19 cellular contexts compared by ENCODE assay signal in the genomic region with DNA sequence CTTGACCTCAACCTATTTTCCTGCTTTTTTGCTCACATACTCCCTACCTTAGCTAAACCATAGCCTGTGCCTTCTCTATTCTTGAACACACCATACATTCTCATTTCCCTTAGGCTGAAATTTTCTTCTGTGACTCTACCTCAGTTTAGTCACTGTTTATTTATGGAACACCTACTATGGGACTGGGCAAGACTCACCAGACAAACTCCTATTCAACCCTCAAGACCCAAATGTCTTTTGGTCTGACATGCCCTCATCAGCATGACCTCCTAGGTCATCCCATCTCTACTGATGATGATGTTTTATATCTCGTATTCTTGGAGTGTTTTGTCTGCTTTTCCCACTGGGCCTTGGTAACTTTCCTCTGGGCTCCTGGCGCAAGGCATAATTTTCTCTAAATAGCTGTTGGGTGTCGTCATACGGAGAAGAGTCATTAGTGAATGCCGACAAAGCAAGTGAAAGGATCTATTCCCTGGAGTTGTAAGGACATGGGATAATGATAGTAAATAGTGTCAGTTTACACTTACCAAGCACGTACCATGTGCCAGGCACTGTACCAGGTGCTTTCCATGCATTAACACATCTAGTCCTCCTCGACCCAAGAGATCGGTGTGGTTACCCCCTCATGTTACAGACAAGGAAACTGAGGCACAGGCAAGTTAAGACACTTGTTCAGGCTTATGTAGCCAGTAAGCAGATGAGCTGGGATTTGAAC. TPM values are rescaled to one million over a fixed set of nuclear protein-coding genes. Genes with fewer than 3 reads are reported as not detected.
DNase-seq lines count a peak whose midpoint lies in the region; ATAC-seq, FAIRE-seq and TF ChIP-seq lines count a peak whose summit lies in the region.
"Had no signal": no experiment of that assay in that cellular context is flagged by ENCODE, and none has a peak within 500 bp of the region (broad histone marks: within the 10 kb centered on the region; RNA-seq: fewer than 3 reads in every experiment).

No MANE protein-coding gene starts in this region.

- H3K27me3 ChIP-seq in K562 (ENCODE audit: control insufficient read depth in 2 of 2, insufficient read depth in 2 of 2, low read length in 2 of 2) (peaks cover 0 to 7% of the 10 kb centered on the region in 2 experiments; a peak in 1 of 5 replicates), gastrocnemius medialis (peaks cover 0 to under 1% (median 0%) of the 10 kb centered on the region in 3 donors), H9 (ENCODE audit: insufficient read depth, low read length) (peaks cover 4% of the 10 kb centered on the region; the same call in 1 of the 2 replicates)

- no peak overlapping the region for H3T11ph ChIP-seq in H9 (ENCODE audit: low read length)

- no peaks in the 10 kb centered on the region for H3K9me1 ChIP-seq in K562 (ENCODE audit: control insufficient read depth, insufficient read depth, low read length)

- H3K4ac ChIP-seq in H9 (ENCODE audit: low read depth, low read length) = no peak overlapping the region

- H3K4me2 ChIP-seq in K562 (ENCODE audit: insufficient read depth, low read length) (no peak overlapping the region), H9 (ENCODE audit: insufficient read depth, insufficient read length, low read length) (no peak overlapping the region)

- no peak overlapping the region for H3K27ac Mint-ChIP-seq in H9
- H3K27ac Mint-ChIP-seq: B cell; CD4-positive, alpha-beta T cell; HFFc6 had no signal

- no peak for TF ChIP-seq POLR2A in K562 (conservative IDR thresholded peaks at IDR 0.05)
- no peak for TF ChIP-seq POLR2A in gastrocnemius medialis (IDR thresholded peaks at IDR 0.05)

- H4K8ac ChIP-seq in H9 (replicated peaks; ENCODE audit: insufficient read length, low read depth, low read length) = no peak overlapping the region

- no peak overlapping the region for H3K4me3 ChIP-seq in HEK293 (ENCODE audit: low read depth, low read length)
- no peak overlapping the region for H3K4me3 ChIP-seq in K562
- no peak overlapping the region for H3K4me3 ChIP-seq in gastrocnemius medialis
- H3K4me3 ChIP-seq: HAP-1 had no signal

- H4K20me1 ChIP-seq in K562 (replicated peaks; ENCODE audit: control insufficient read depth, insufficient read depth, low read length) = 0 out of 2 replicates have a peak, but pooled peaks cover 2% of the 10 kb centered on the region
- no peaks in the 10 kb centered on the region for H4K20me1 ChIP-seq in H9 (ENCODE audit: control insufficient read depth, insufficient read depth, insufficient read length)

- no peaks in the 10 kb centered on the region for H3K36me3 Mint-ChIP-seq in H9 (ENCODE audit: insufficient read depth in 1 of 3, low read depth in 3 of 3)

- in situ Hi-C loops in K562 (cut with MboI) = no loop called here
- in situ Hi-C loops in gastrocnemius medialis (cut with MboI; ENCODE audit: low sequenced_read_pairs in 4 of 4) = no loop called here

- no peak for TF ChIP-seq EP300 in K562 (IDR thresholded peaks at IDR 0.05; ENCODE audit: low read length)

- H3K4me3 Mint-ChIP-seq in H9 = no peak overlapping the region
- H3K4me3 Mint-ChIP-seq: B cell; CD4-positive, alpha-beta T cell; HFFc6 had no signal

- no peak overlapping the region for H3K14ac ChIP-seq in H9 (ENCODE audit: insufficient read depth, low read length)

- no peak overlapping the region for H4K5ac ChIP-seq in H9 (ENCODE audit: insufficient read length, low read depth, low read length)

- POLR2A ChIA-PET in HEK293 (lab: Yijun Ruan, JAX) = no interaction called here
- POLR2A ChIA-PET in K562 (lab: Yijun Ruan, JAX) = interaction anchor here (1.0 to 1.7 kb wide), 2 partner anchors 15 to 19 kb away, joined by 3 to 6 read pairs; no protein-coding TSS in a partner anchor

- peak; percentile 10 for DNase-seq in NCI-H69 (lab: John Stamatoyannopoulos, UW)
- DNase-seq in K562 (ENCODE audit: extremely low read depth in 1 of 4, low spot score in 3 of 4) = no peak
- no peak for DNase-seq in gastrocnemius medialis
- no peak for DNase-seq in H9
- DNase-seq in cerebellar cortex (ENCODE audit: low spot score) = no peak
- DNase-seq: C1 segment of cervical spinal cord; Calu3; CD4-positive, alpha-beta T cell; DMS 273 treated with DMSO at 0.1 percent for 48 hours; GOT3; HFFc6 had no signal

- H2BK20ac ChIP-seq in H9 (ENCODE audit: low read depth, low read length, poor library complexity, severe bottlenecking) = no peak overlapping the region

- ATAC-seq in K562 (no peak), gastrocnemius medialis (peak in 1 of 2 donors; percentile 39), HG03460 (IDR thresholded peaks at IDR 0.05; ENCODE audit: unreplicated experiment) (no peak)
- ATAC-seq: HepG2 had no signal

- H2AFZ ChIP-seq in K562 (ENCODE audit: low read depth, low read length) (no peak overlapping the region), H9 (ENCODE audit: low read length) (no peak overlapping the region)

- TF ChIP-seq RAD21 in K562 (CRISPR knock-in tag; conservative IDR thresholded peaks at IDR 0.05 in 1 of 2, IDR thresholded peaks at IDR 0.05 in 1 of 2) = no peak

- H2BK120ac ChIP-seq in H9 (ENCODE audit: low read depth, low read length, poor library complexity, severe bottlenecking) = no peak overlapping the region

- BruUV-seq in K562 (replicated peaks; lab: Mats Ljungman, UMichigan) = no TSS peak

- CTCF ChIA-PET in HEK293 (lab: Yijun Ruan, JAX) (interaction anchor here (0.8 to 1.5 kb wide), 2 partner anchors 9 to 118 kb away, joined by 4 to 5 read pairs; no protein-coding TSS in a partner anchor), K562 (lab: Yijun Ruan, JAX; ENCODE audit: low intra/inter-chr PET ratio) (no interaction called here)

- H3K36me3 ChIP-seq in HEK293 (ENCODE audit: control insufficient read depth in 2 of 2, insufficient read depth in 1 of 2, low read length in 2 of 2) = no peaks in the 10 kb centered on the region
- no peaks in the 10 kb centered on the region for H3K36me3 ChIP-seq in K562 (ENCODE audit: control insufficient read depth, insufficient read depth, low read length)
- no peaks in the 10 kb centered on the region for H3K36me3 ChIP-seq in gastrocnemius medialis
- H3K36me3 ChIP-seq: HAP-1 had no signal

- H3K4me1 ChIP-seq in HEK293 (ENCODE audit: control insufficient read depth, insufficient read depth, low read length) (no peaks in the 10 kb centered on the region), K562 (replicated peaks in 1 of 2; ENCODE audit: control insufficient read depth in 2 of 2, insufficient read depth in 2 of 2, low read length in 2 of 2) (peaks cover 19 to 21% of the 10 kb centered on the region in 2 experiments; a peak in 3 of 5 replicates), gastrocnemius medialis (peaks cover 8 to 19% of the 10 kb centered on the region in 2 donors), H9 (ENCODE audit: insufficient read depth, low read length) (no peaks in the 10 kb centered on the region)

- no peak overlapping the region for H3K56ac ChIP-seq in H9 (ENCODE audit: insufficient read length, low read depth, low read length)

- H3K18ac ChIP-seq in H9 (ENCODE audit: insufficient read length, low read depth, low read length) = no peak overlapping the region

- H3K27ac ChIP-seq in HEK293 (ENCODE audit: extremely low read depth, low read depth, low read length) (no peak overlapping the region), K562 (ENCODE audit: extremely low read depth, low read depth, low read length) (no peak overlapping the region), gastrocnemius medialis (peak overlapping the region; percentile 63 to 79 (median 68)), H9 (ENCODE audit: insufficient read length, low read depth, low read length) (no peak overlapping the region)

- H3K9me3 ChIP-seq in HEK293 (ENCODE audit: control insufficient read depth, insufficient read depth, low read depth, low read length) (no peaks in the 10 kb centered on the region), K562 (replicated peaks; ENCODE audit: control insufficient read depth, insufficient read depth, low read depth, low read length) (no peaks in the 10 kb centered on the region), gastrocnemius medialis (no peaks in the 10 kb centered on the region), H9 (ENCODE audit: control insufficient read depth, low read depth, low read length) (no peaks in the 10 kb centered on the region)
- H3K9me3 ChIP-seq: HAP-1 had no signal

- no peak for TF ChIP-seq CTCF in HEK293 (tag by site-specific recombination; IDR thresholded peaks at IDR 0.05)
- no peak for TF ChIP-seq CTCF in K562 (IDR thresholded peaks at IDR 0.05 in 2 of 3, conservative IDR thresholded peaks at IDR 0.05 in 1 of 3; ENCODE audit: insufficient read depth in 2 of 3, low read depth in 1 of 3, low read length in 3 of 3)
- TF ChIP-seq CTCF in gastrocnemius medialis (IDR thresholded peaks at IDR 0.05 in 4 of 5, conservative IDR thresholded peaks at IDR 0.05 in 1 of 5) = no peak
- TF ChIP-seq CTCF in H9 (conservative IDR thresholded peaks at IDR 0.05) = no peak

- H3K23me2 ChIP-seq in H9 (ENCODE audit: insufficient read length, low read depth, low read length, poor library complexity, severe bottlenecking) = no peaks in the 10 kb centered on the region

- H3K4me1 Mint-ChIP-seq in H9 = no peaks in the 10 kb centered on the region

- no peak overlapping the region for H2AK5ac ChIP-seq in H9 (ENCODE audit: insufficient read length, low read length)

- no peak overlapping the region for H4K91ac ChIP-seq in H9 (ENCODE audit: insufficient read length, low read depth, low read length)

- no peak overlapping the region for H2BK12ac ChIP-seq in H9 (ENCODE audit: insufficient read length, low read depth, low read length)

- H3K79me2 ChIP-seq in K562 (ENCODE audit: control insufficient read depth, insufficient read depth, low read length) = no peaks in the 10 kb centered on the region
- no peaks in the 10 kb centered on the region for H3K79me2 ChIP-seq in H9 (ENCODE audit: insufficient read depth, low read length)

- H3K23ac ChIP-seq in H9 (ENCODE audit: insufficient read length, low read depth, low read length) = no peak overlapping the region

- no peak overlapping the region for H2BK15ac ChIP-seq in H9 (ENCODE audit: low read depth, low read length)

- 36% methylated on average over 8 of the region's 8 CpGs for WGBS in K562 (ENCODE audit: insufficient coverage, low coverage, missing lambda C conversion rate)
- WGBS in H9 (ENCODE audit: extremely low coverage, insufficient read length, low lambda C conversion rate) = no CpG with 5 or more reads among the region's 8 CpGs

- no peaks in the 10 kb centered on the region for H3K79me1 ChIP-seq in H9 (ENCODE audit: insufficient read depth, low read depth, low read length, poor library complexity, severe bottlenecking)

- no peak overlapping the region for H2BK5ac ChIP-seq in H9 (ENCODE audit: insufficient read length, low read length)

- H3K27me3 Mint-ChIP-seq in H9 (ENCODE audit: low read depth) = peaks cover 100% of the 10 kb centered on the region

- H3K9ac ChIP-seq in K562 (ENCODE audit: insufficient read depth in 1 of 2, low read depth in 2 of 2, low read length in 2 of 2) (no peak overlapping the region), H9 (ENCODE audit: extremely low read depth, insufficient read length, low read length) (no peak overlapping the region)

- no peaks in the 10 kb centered on the region; a peak in 1 of 5 replicates for H3K9me3 Mint-ChIP-seq in H9
- H3K9me3 Mint-ChIP-seq: CD4-positive, alpha-beta T cell; HFFc6 had no signal

- intact Hi-C loops in K562 (cut with micrococcal nuclease) = no loop called here
- intact Hi-C loops in gastrocnemius medialis (cut with DNase I; ENCODE audit: low total_unique reads) = loop anchor here (10.0 kb wide), 2 partner anchors 208 to 378 kb away; no protein-coding TSS in a partner anchor

- no peak for FAIRE-seq in K562 (lab: Jason Lieb, UNC)
- FAIRE-seq: A204.1, GM18507, HepG2, HTR-8/SVneo had no signal

RNA-seq across cellular contexts. Expression of gene PITX1, which starts 22.4 kb away (rescaled TPM):
- total RNA-seq in K562 (2011; cell fraction: chromatin; rRNA removed; ENCODE audit: low replicate concordance) = 10.2 and 35.6 TPM in 2 replicates
- total RNA-seq in K562 (2011; cell fraction: nucleolus; rRNA removed) = 39.9 and 42.6 TPM in 2 replicates
- total RNA-seq in K562 (2011; cell fraction: nucleoplasm; rRNA removed) = 19.5 and 26.3 TPM in 2 replicates
- total RNA-seq in K562 (2014; rRNA removed) (59.8 and 73.9 TPM in 2 replicates), K562 (2014; rRNA removed; fragmentation: Illumina TruSeq; extraction: Trizol) (2.3 and 3.1 TPM in 2 replicates), K562 (2015; rRNA removed; fragmentation: Illumina TruSeq; extraction: Trizol) (24.9 and 25.3 TPM in 2 replicates), K562 (2021) (88.2 and 90.4 TPM in 2 replicates), gastrocnemius medialis (10 to 100 TPM in 1 of 4 donors, 1 to 10 TPM in 3; 5.3 to 21.2 (median 9.3) TPM), H9 (2021) (not detected in 2 replicates)
- polyA plus RNA-seq in K562 (2011; rRNA removed) (30.8 and 50.1 TPM in 2 replicates), K562 (2014; fragmentation: Illumina TruSeq; extraction: Trizol) (7.4 and 35.6 TPM in 2 replicates), K562 (2014; fragmentation: Nextera tagmentation; extraction: Ambion mirVana) (under 1 TPM; 0.13 to 0.17 TPM), K562 (2014; rRNA removed) (58.7 and 64.6 TPM in 2 replicates)
- polyA plus RNA-seq in K562 (2011; cell fraction: cytosol; rRNA removed) = 91.0 and 189 TPM in 2 replicates
- polyA plus RNA-seq in K562 (2011; cell fraction: nucleus; rRNA removed) = 68.1 and 94.4 TPM in 2 replicates
- polyA plus RNA-seq in K562 (2012) = 34.0 and 38.0 TPM in 2 replicates
- polyA minus RNA-seq in K562 (2011; rRNA and poly(A)+ RNA removed) = 12.0 and 21.7 TPM in 2 replicates
- 56.3 and 80.4 TPM in 2 replicates for polyA minus RNA-seq in K562 (2011; cell fraction: cytosol; rRNA and poly(A)+ RNA removed)
- polyA minus RNA-seq in K562 (2011; cell fraction: nucleus; rRNA and poly(A)+ RNA removed) = 21.8 and 31.4 TPM in 2 replicates
- total RNA-seq: B cell; CD4-positive, alpha-beta T cell had no signal

Comparison
In these comparisons a context has a peak if more than half of its experiments do, and no peak if none do; other contexts are left out.
1. H3K27ac ChIP-seq: peak in gastrocnemius medialis (4 of 4); none in HEK293 (single experiment), K562 (single experiment) and H9 (single experiment).